Comparison of ENCODE assay signal across 8 cellular contexts in the genomic region with DNA sequence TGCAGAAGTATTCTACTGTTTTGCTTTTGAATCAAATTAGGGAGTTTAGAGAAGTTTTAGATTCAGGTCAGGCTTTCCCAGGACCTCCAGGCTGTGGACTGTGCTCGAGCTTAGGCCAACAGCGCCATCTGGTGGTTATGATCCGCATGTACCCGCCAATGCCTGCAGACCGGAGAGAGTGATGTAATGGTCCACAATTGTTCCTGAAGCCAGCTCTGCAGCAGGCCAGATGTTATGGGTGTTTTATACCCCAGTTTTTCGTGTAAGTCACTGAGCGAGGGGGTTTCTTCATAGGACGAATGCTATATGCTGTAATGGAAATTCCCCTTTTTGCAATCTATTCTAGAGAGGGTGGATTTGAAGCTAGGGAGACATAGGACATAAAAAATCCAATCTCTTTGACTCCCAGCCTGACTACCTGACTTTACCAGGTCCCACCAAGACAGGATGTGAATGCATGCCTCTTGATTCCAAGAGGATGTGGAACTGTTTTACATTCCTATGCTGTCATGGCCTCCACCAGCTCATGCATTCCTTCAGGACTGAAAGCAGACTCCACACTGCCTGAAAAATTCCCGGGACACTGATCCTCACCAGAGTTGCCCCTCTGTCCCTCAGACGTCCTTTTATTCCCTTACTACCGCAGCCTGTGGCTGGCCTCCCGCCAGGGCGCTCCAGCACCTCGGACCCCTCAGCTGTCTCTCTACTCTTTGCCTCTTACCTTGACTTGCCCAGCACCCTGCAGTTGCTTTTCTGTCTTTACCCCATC. TPM values are rescaled to one million over a fixed set of nuclear protein-coding genes. Genes with fewer than 3 reads are reported as not detected.
DNase-seq lines count a peak whose midpoint lies in the region; ATAC-seq, FAIRE-seq and TF ChIP-seq lines count a peak whose summit lies in the region.

No MANE protein-coding gene starts in this region.

- peak overlapping the region; percentile 37 for H2AFZ ChIP-seq in neural cell (ENCODE audit: low read depth, low read length)

- 0 out of 2 replicates have a peak, but pooled peaks cover 3% of the 10 kb centered on the region for H3K9me3 ChIP-seq in HUES64 (ENCODE audit: insufficient read depth, low read depth, low read length)
- H3K9me3 ChIP-seq in neural cell (ENCODE audit: low read length) = no peaks in the 10 kb centered on the region

- H3K36me3 ChIP-seq in HUES64 (ENCODE audit: insufficient read depth, low read length) = no peaks in the 10 kb centered on the region
- H3K36me3 ChIP-seq in neural cell (ENCODE audit: insufficient read depth, low read length) = no peaks in the 10 kb centered on the region

- no peaks in the 10 kb centered on the region for H4K20me1 ChIP-seq in neural cell (ENCODE audit: insufficient read depth)

- peaks cover 6% of the 10 kb centered on the region for H3K4me1 Mint-ChIP-seq in activated T-helper 2 cell treated with anti-CD3 and anti-CD28 coated beads, Interferon-gamma antibody, Interleukin-2, Interleukin-4, amounts not matched to agents 10 μg/mL and 5 μg/mL and 100 μg/mL, durations not matched to agents 14 hours and 24 hours and 36 hours (ENCODE audit: low read depth)
- peaks cover 18% of the 10 kb centered on the region for H3K4me1 Mint-ChIP-seq in stimulated activated naive CD8-positive, alpha-beta T cell treated with anti-CD3 and anti-CD28 coated beads, Interleukin-15, amount 100 ng/mL, for 72 hours

- no peak overlapping the region for H3K4me2 ChIP-seq in neural cell (ENCODE audit: low read length)

- H3K4me3 ChIP-seq in HUES64 (ENCODE audit: low read length) (peak overlapping the region; percentile 60), foreskin fibroblast (ENCODE audit: low read depth in 1 of 2, low read length in 2 of 2) (peak overlapping the region; percentile 14 to 22), neural cell (ENCODE audit: low read length) (peak overlapping the region; percentile 61)

- no peaks in the 10 kb centered on the region for H3K9me2 ChIP-seq in neural cell (ENCODE audit: insufficient read depth, low read length)

- H3K27ac ChIP-seq in HUES64 (ENCODE audit: low read depth, low read length) (0 out of 2 replicates have a peak overlapping the region, but pooled peaks have one; percentile 1), neural cell (ENCODE audit: low read length) (no peak overlapping the region)

- H3K4me1 ChIP-seq in HUES64 (ENCODE audit: insufficient read depth, low read length) = peaks cover 8% of the 10 kb centered on the region; the same call in 1 of the 2 replicates

- no peak for TF ChIP-seq EP300 in neural cell (conservative IDR thresholded peaks at IDR 0.05; ENCODE audit: poor library complexity, severe bottlenecking)

- DNase-seq in DMS53 treated with DMSO at 0.1 percent for 48 hours (lab: John Stamatoyannopoulos, UW; ENCODE audit: unreplicated experiment) (peak; percentile 77), RCC 7860 (ENCODE audit: low spot score) (peak; percentile 23), foreskin fibroblast (peak; percentile 35 to 72)
- peak; percentile 73 for DNase-seq in activated T-helper 2 cell treated with anti-CD3 and anti-CD28 coated beads, Interferon-gamma antibody, Interleukin-2, Interleukin-4, amounts not matched to agents 10 μg/mL and 5 μg/mL and 100 μg/mL, durations not matched to agents 14 hours and 24 hours and 36 hours (ENCODE audit: low spot score)
- DNase-seq in stimulated activated naive CD8-positive, alpha-beta T cell treated with anti-CD3 and anti-CD28 coated beads, Interleukin-15, amount 100 ng/mL, for 72 hours = peak; percentile 79 to 83

- FAIRE-seq in RCC 7860 (lab: Jason Lieb, UNC) = no peak

- TF ChIP-seq CTCF in foreskin fibroblast (IDR thresholded peaks at IDR 0.05; ENCODE audit: low read depth, low read length) = peak; percentile 80
- peak; percentile 98 for TF ChIP-seq CTCF in neural cell (IDR thresholded peaks at IDR 0.05; ENCODE audit: poor library complexity, severe bottlenecking)

- H3K4me3 Mint-ChIP-seq in activated T-helper 2 cell treated with anti-CD3 and anti-CD28 coated beads, Interferon-gamma antibody, Interleukin-2, Interleukin-4, amounts not matched to agents 10 μg/mL and 5 μg/mL and 100 μg/mL, durations not matched to agents 14 hours and 24 hours and 36 hours (ENCODE audit: low read depth) = peak overlapping the region; percentile 44
- peak overlapping the region; percentile 77 to 79 for H3K4me3 Mint-ChIP-seq in stimulated activated naive CD8-positive, alpha-beta T cell treated with anti-CD3 and anti-CD28 coated beads, Interleukin-15, amount 100 ng/mL, for 72 hours

- peak overlapping the region; percentile 77 for H3K9ac ChIP-seq in HUES64 (ENCODE audit: low read depth, low read length)
- no peak overlapping the region for H3K9ac ChIP-seq in neural cell (ENCODE audit: low read length)

- peaks cover 2% of the 10 kb centered on the region for H3K9me3 Mint-ChIP-seq in activated T-helper 2 cell treated with anti-CD3 and anti-CD28 coated beads, Interferon-gamma antibody, Interleukin-2, Interleukin-4, amounts not matched to agents 10 μg/mL and 5 μg/mL and 100 μg/mL, durations not matched to agents 14 hours and 24 hours and 36 hours
- H3K9me3 Mint-ChIP-seq in stimulated activated naive CD8-positive, alpha-beta T cell treated with anti-CD3 and anti-CD28 coated beads, Interleukin-15, amount 100 ng/mL, for 72 hours = peaks cover 0 to 9% of the 10 kb centered on the region in 2 donors

- H3K27me3 Mint-ChIP-seq in activated T-helper 2 cell treated with anti-CD3 and anti-CD28 coated beads, Interferon-gamma antibody, Interleukin-2, Interleukin-4, amounts not matched to agents 10 μg/mL and 5 μg/mL and 100 μg/mL, durations not matched to agents 14 hours and 24 hours and 36 hours (ENCODE audit: low read depth) = peaks cover 68% of the 10 kb centered on the region
- peaks cover 59% of the 10 kb centered on the region for H3K27me3 Mint-ChIP-seq in stimulated activated naive CD8-positive, alpha-beta T cell treated with anti-CD3 and anti-CD28 coated beads, Interleukin-15, amount 100 ng/mL, for 72 hours

- no peaks in the 10 kb centered on the region for H3K36me3 Mint-ChIP-seq in activated T-helper 2 cell treated with anti-CD3 and anti-CD28 coated beads, Interferon-gamma antibody, Interleukin-2, Interleukin-4, amounts not matched to agents 10 μg/mL and 5 μg/mL and 100 μg/mL, durations not matched to agents 14 hours and 24 hours and 36 hours (ENCODE audit: low read depth)

- TF ChIP-seq RAD21 in neural cell (conservative IDR thresholded peaks at IDR 0.05) = peak; percentile 99

- peak; percentile 92 for ATAC-seq in GM21515 (IDR thresholded peaks at IDR 0.05; ENCODE audit: unreplicated experiment)
- peak; percentile 95 for ATAC-seq in stimulated activated naive CD8-positive, alpha-beta T cell treated with anti-CD3 and anti-CD28 coated beads, Interleukin-15, amount 100 ng/mL, for 72 hours

- WGBS in HUES64 = 25% methylated on average over 14 of the region's 14 CpGs

- no peak overlapping the region for H3K27ac Mint-ChIP-seq in activated T-helper 2 cell treated with anti-CD3 and anti-CD28 coated beads, Interferon-gamma antibody, Interleukin-2, Interleukin-4, amounts not matched to agents 10 μg/mL and 5 μg/mL and 100 μg/mL, durations not matched to agents 14 hours and 24 hours and 36 hours
- no peak overlapping the region for H3K27ac Mint-ChIP-seq in stimulated activated naive CD8-positive, alpha-beta T cell treated with anti-CD3 and anti-CD28 coated beads, Interleukin-15, amount 100 ng/mL, for 72 hours

- intact Hi-C loops in activated T-helper 2 cell treated with anti-CD3 and anti-CD28 coated beads, Interferon-gamma antibody, Interleukin-2, Interleukin-4, amounts not matched to agents 10 μg/mL and 5 μg/mL and 100 μg/mL, durations not matched to agents 14 hours and 24 hours and 36 hours (cut with micrococcal nuclease) = loop anchor here (1.0 to 10.0 kb wide), 4 partner anchors 32 to 540 kb away; partner anchors contain the start of gene NRN1

- H3K27me3 ChIP-seq in HUES64 (ENCODE audit: insufficient read depth, low read length) = peaks cover 23% of the 10 kb centered on the region
- peaks cover 19% of the 10 kb centered on the region for H3K27me3 ChIP-seq in neural cell (ENCODE audit: insufficient read depth, low read depth, low read length)

- no peaks in the 10 kb centered on the region for H3K79me2 ChIP-seq in neural cell (replicated peaks; ENCODE audit: insufficient read depth, low read length)

- no peaks in the 10 kb centered on the region for H3F3A ChIP-seq in neural cell (ENCODE audit: insufficient read depth, low read length, poor library complexity, severe bottlenecking)

TF ChIP-seq in neural cell, 6 proteins besides CTCF, POLR2A, EP300 and RAD21:
- TF ChIP-seq SMC3 (conservative IDR thresholded peaks at IDR 0.05; ENCODE audit: poor library complexity) (peak; percentile 99), MXI1 (conservative IDR thresholded peaks at IDR 0.05; ENCODE audit: poor library complexity, severe bottlenecking) (no peak)

RNA-seq across cellular contexts. Expression of gene LY86, which starts 41.2 kb away (rescaled TPM):
- polyA plus RNA-seq in HUES64 (2013, experiment 1 of 2) = not detected
- not detected for polyA plus RNA-seq in HUES64 (2013, experiment 2 of 2)
- total RNA-seq in activated T-helper 2 cell treated with anti-CD3 and anti-CD28 coated beads, Interferon-gamma antibody, Interleukin-2, Interleukin-4, amounts not matched to agents 10 μg/mL and 5 μg/mL and 100 μg/mL, durations not matched to agents 14 hours and 24 hours and 36 hours = 0.55 and 0.57 TPM in 2 replicates
- polyA plus RNA-seq in neural cell = not detected in 2 replicates
- not detected in 2 replicates for polyA minus RNA-seq in neural cell

Comparison
In these comparisons a context has a peak if more than half of its experiments do, and no peak if none do; other contexts are left out.
1. DNase-seq: peak in every context shown above with its lines; median percentile 81 in stimulated activated naive CD8-positive, alpha-beta T cell treated with anti-CD3 and anti-CD28 coated beads, Interleukin-15, amount 100 ng/mL, for 72 hours; 77 in DMS53 treated with DMSO at 0.1 percent for 48 hours; 73 in activated T-helper 2 cell treated with anti-CD3 and anti-CD28 coated beads, Interferon-gamma antibody, Interleukin-2, Interleukin-4, amounts not matched to agents 10 μg/mL and 5 μg/mL and 100 μg/mL, durations not matched to agents 14 hours and 24 hours and 36 hours; 54 in foreskin fibroblast; 23 in RCC 7860.